ENCODE assay signal across 9 cellular contexts in genomic region chr11:31870609-31871309, GRCh38. TPM values are rescaled to one million over a fixed set of nuclear protein-coding genes. Genes with fewer than 3 reads are reported as not detected.
A peak's percentile ranks its signal among the peaks of the same experiment; 100 is the strongest.
DNase-seq lines count a peak whose midpoint lies in the region; ATAC-seq, FAIRE-seq and TF ChIP-seq lines count a peak whose summit lies in the region.
"Had no signal": no experiment of that assay in that cellular context is flagged by ENCODE, and none has a peak within 500 bp of the region (broad histone marks: within the 10 kb centered on the region; RNA-seq: fewer than 3 reads in every experiment).

No MANE protein-coding gene starts in this region.

- no peak overlapping the region for H3K4me3 Mint-ChIP-seq in astrocyte (ENCODE audit: unreplicated experiment)
- H3K4me3 Mint-ChIP-seq: naive thymus-derived CD8-positive, alpha-beta T cell had no signal

- no peak overlapping the region for H3K4me3 ChIP-seq in astrocyte (ENCODE audit: insufficient read depth, low read depth, low read length)

- H3K27ac ChIP-seq in astrocyte (ENCODE audit: low read depth, low read length): no peak overlapping the region

- H3K4me2 ChIP-seq in astrocyte (ENCODE audit: low read length): peak overlapping the region; percentile 51

- no peaks in the 10 kb centered on the region for H4K20me1 ChIP-seq in astrocyte (ENCODE audit: insufficient read depth, low read length)

- FAIRE-seq in astrocyte (lab: Jason Lieb, UNC): no peak

- H3K4me1 ChIP-seq in astrocyte (ENCODE audit: insufficient read depth, low read length): peaks cover 13% of the 10 kb centered on the region

- H3K9ac ChIP-seq in astrocyte (ENCODE audit: low read length): no peak overlapping the region

- ATAC-seq in GM21723 (IDR thresholded peaks at IDR 0.05; ENCODE audit: unreplicated experiment): peak; percentile 49
- no peak for ATAC-seq in GM21447 (IDR thresholded peaks at IDR 0.05; ENCODE audit: unreplicated experiment)
- no peak for ATAC-seq in HG03139 (IDR thresholded peaks at IDR 0.05; ENCODE audit: unreplicated experiment)
- ATAC-seq: naive thymus-derived CD8-positive, alpha-beta T cell had no signal

- peaks cover 11% of the 10 kb centered on the region for H3K4me1 Mint-ChIP-seq in astrocyte (ENCODE audit: low read depth, unreplicated experiment)

- no peaks in the 10 kb centered on the region for H3K36me3 ChIP-seq in astrocyte (ENCODE audit: insufficient read depth, low read length)

- H3K27ac Mint-ChIP-seq in astrocyte (ENCODE audit: unreplicated experiment): no peak overlapping the region
- H3K27ac Mint-ChIP-seq: naive thymus-derived CD8-positive, alpha-beta T cell had no signal

- no peaks in the 10 kb centered on the region for H3K9me3 ChIP-seq in astrocyte (ENCODE audit: insufficient read depth, low read depth, low read length)

- H3K27me3 ChIP-seq in astrocyte (ENCODE audit: insufficient read depth, low read length): no peaks in the 10 kb centered on the region

- peak; percentile 53 for TF ChIP-seq CTCF in astrocyte (IDR thresholded peaks at IDR 0.05; ENCODE audit: insufficient read depth, low read depth, low read length)

- H3K27me3 Mint-ChIP-seq in astrocyte (ENCODE audit: low read depth, unreplicated experiment): peaks cover 10% of the 10 kb centered on the region

- no peaks in the 10 kb centered on the region for H3K36me3 Mint-ChIP-seq in astrocyte (ENCODE audit: low read depth, unreplicated experiment)
- H3K36me3 Mint-ChIP-seq: naive thymus-derived CD8-positive, alpha-beta T cell had no signal

- DNase-seq in COR-L47 (lab: John Stamatoyannopoulos, UW) (peak; percentile 40), NCI-H526 (lab: John Stamatoyannopoulos, UW) (peak; percentile 78 to 91), astrocyte (ENCODE audit: low read depth) (peak; percentile 20), iPS DF 4.7 (ENCODE audit: extremely low read depth, low spot score) (peak; percentile 74)
- DNase-seq in stimulated activated CD8-positive, alpha-beta memory T cell treated with anti-CD3 and anti-CD28 coated beads, Interleukin-15, amount 100 ng/mL, for 24 hours (ENCODE audit: low read depth): peak; percentile 1

- peak overlapping the region; percentile 6 for H2AFZ ChIP-seq in astrocyte (ENCODE audit: low read depth, low read length)

- H3K9me3 Mint-ChIP-seq in astrocyte (ENCODE audit: unreplicated experiment): no peaks in the 10 kb centered on the region

- no peaks in the 10 kb centered on the region for H3K79me2 ChIP-seq in astrocyte (ENCODE audit: insufficient read depth, low read length)

RNA-seq across cellular contexts. Expression of gene PAX6, which starts 59.6 kb away (rescaled TPM):
- total RNA-seq in astrocyte: 3.9 and 12.2 TPM in 2 replicates
- total RNA-seq: naive thymus-derived CD8-positive, alpha-beta T cell had no signal

Comparison
In these comparisons a context has a peak if more than half of its experiments do, and no peak if none do; other contexts are left out.
1. DNase-seq: peak in every context shown above with its lines; median percentile 84 in NCI-H526; 74 in iPS DF 4.7; 40 in COR-L47; 20 in astrocyte; 1 in stimulated activated CD8-positive, alpha-beta memory T cell treated with anti-CD3 and anti-CD28 coated beads, Interleukin-15, amount 100 ng/mL, for 24 hours.